ENCODE assay signal across 14 cellular contexts in genomic region chr11:15967166-15967565, GRCh38.
DNase-seq lines count a peak whose midpoint lies in the region; ATAC-seq and TF ChIP-seq lines count a peak whose summit lies in the region.
"Had no signal": no experiment of that assay in that cellular context is flagged by ENCODE, and none has a peak within 500 bp of the region (broad histone marks: within the 10 kb centered on the region; RNA-seq: fewer than 3 reads in every experiment).

No MANE protein-coding gene starts in this region.

- no peak overlapping the region for H2AFZ ChIP-seq in neural progenitor cell (replicated peaks)

- H3K36me3 ChIP-seq in left ventricle myocardium inferior: no peaks in the 10 kb centered on the region
- no peaks in the 10 kb centered on the region for H3K36me3 ChIP-seq in neural progenitor cell
- H3K36me3 ChIP-seq: BLaER1 had no signal

- peaks cover 32% of the 10 kb centered on the region for H3K4me1 Mint-ChIP-seq in neural progenitor cell

- DNase-seq in left ventricle myocardium inferior: no peak
- no peak for DNase-seq in Right ventricle myocardium superior
- DNase-seq in astrocyte of the spinal cord (ENCODE audit: low read depth, low spot score): peak; percentile 29
- DNase-seq in kidney tubule cell (ENCODE audit: low spot score): peak; percentile 35
- no peak for DNase-seq in neural progenitor cell (ENCODE audit: low spot score)
- DNase-seq in EL: no peak
- DNase-seq in NCI-H187 (lab: John Stamatoyannopoulos, UW): no peak
- DNase-seq: activated CD4-positive, alpha-beta T cell treated with anti-CD3 and anti-CD28 coated beads for 4 hours; activated effector memory CD4-positive, alpha-beta T cell treated with Interleukin-2 at 50 U/mL for 16 hours had no signal

- H3K9me3 ChIP-seq in left ventricle myocardium inferior (replicated peaks) (no peaks in the 10 kb centered on the region), neural progenitor cell (ENCODE audit: low read depth) (no peaks in the 10 kb centered on the region)
- H3K9me3 ChIP-seq: BLaER1 had no signal

- H3K27me3 ChIP-seq in left ventricle myocardium inferior (ENCODE audit: low read depth) (no peaks in the 10 kb centered on the region), neural progenitor cell (no peaks in the 10 kb centered on the region)
- H3K27me3 ChIP-seq: BLaER1 had no signal

- H3K4me1 ChIP-seq in left ventricle myocardium inferior (peaks cover 62% of the 10 kb centered on the region), neural progenitor cell (peaks cover 13% of the 10 kb centered on the region)
- H3K4me1 ChIP-seq: BLaER1 had no signal

- no peak overlapping the region for H3K4me3 Mint-ChIP-seq in neural progenitor cell

- TF ChIP-seq CTCF in left ventricle myocardium inferior (IDR thresholded peaks at IDR 0.05; ENCODE audit: borderline replicate concordance) (no peak), astrocyte of the spinal cord (IDR thresholded peaks at IDR 0.05; ENCODE audit: low read depth, low read length) (no peak), neural progenitor cell (IDR thresholded peaks at IDR 0.05) (no peak)

- intact Hi-C loops in left ventricle myocardium inferior (cut with micrococcal nuclease) (no loop called here), Right ventricle myocardium superior (cut with DNase I) (no loop called here)

- no peaks in the 10 kb centered on the region for H3K9me3 Mint-ChIP-seq in neural progenitor cell

- no peaks in the 10 kb centered on the region for H3K79me2 ChIP-seq in neural progenitor cell (ENCODE audit: low read depth)

- H3K27ac ChIP-seq in left ventricle myocardium inferior (replicated peaks) (peak overlapping the region; percentile 87), neural progenitor cell (no peak overlapping the region)
- H3K27ac ChIP-seq: BLaER1, HL-60 had no signal

- ATAC-seq in Right ventricle myocardium superior (ENCODE audit: poor library complexity) (no peak), HG02840 (IDR thresholded peaks at IDR 0.05; ENCODE audit: low FRiP score, unreplicated experiment) (no peak)

- H3K4me2 ChIP-seq in neural progenitor cell: no peak overlapping the region
- H3K4me2 ChIP-seq: BLaER1 had no signal

- H3K27ac Mint-ChIP-seq in neural progenitor cell: no peak overlapping the region

- H4K20me1 ChIP-seq in neural progenitor cell (ENCODE audit: low read depth): no peaks in the 10 kb centered on the region
- H4K20me1 ChIP-seq: BLaER1 had no signal

- in situ Hi-C loops in astrocyte of the spinal cord (cut with HindIII; ENCODE audit: low sequenced_read_pairs): no loop called here

- H3K27me3 Mint-ChIP-seq in neural progenitor cell (ENCODE audit: insufficient read depth, low read depth): peaks cover 3% of the 10 kb centered on the region

- no peak overlapping the region for H3K4me3 ChIP-seq in left ventricle myocardium inferior
- no peak overlapping the region for H3K4me3 ChIP-seq in astrocyte of the spinal cord (ENCODE audit: low read depth, low read length)
- H3K4me3 ChIP-seq in neural progenitor cell: no peak overlapping the region
- H3K4me3 ChIP-seq: BLaER1, coronary artery, skin epidermis had no signal

- peaks cover 2% of the 10 kb centered on the region for H3K36me3 Mint-ChIP-seq in neural progenitor cell

- no peak overlapping the region for H3K9ac ChIP-seq in neural progenitor cell
- H3K9ac ChIP-seq: BLaER1 had no signal

- peaks cover 8% of the 10 kb centered on the region for H3F3A ChIP-seq in neural progenitor cell (ENCODE audit: low read depth)

Comparison
In these comparisons a context has a peak if more than half of its experiments do, and no peak if none do; other contexts are left out.
1. DNase-seq: peak in astrocyte of the spinal cord (single experiment) and kidney tubule cell (single experiment); none in left ventricle myocardium inferior (single experiment), Right ventricle myocardium superior (single experiment), neural progenitor cell (single experiment), EL (single experiment) and NCI-H187 (0 of 2).